ENCODE assay signal across 22 cellular contexts in the genomic region with DNA sequence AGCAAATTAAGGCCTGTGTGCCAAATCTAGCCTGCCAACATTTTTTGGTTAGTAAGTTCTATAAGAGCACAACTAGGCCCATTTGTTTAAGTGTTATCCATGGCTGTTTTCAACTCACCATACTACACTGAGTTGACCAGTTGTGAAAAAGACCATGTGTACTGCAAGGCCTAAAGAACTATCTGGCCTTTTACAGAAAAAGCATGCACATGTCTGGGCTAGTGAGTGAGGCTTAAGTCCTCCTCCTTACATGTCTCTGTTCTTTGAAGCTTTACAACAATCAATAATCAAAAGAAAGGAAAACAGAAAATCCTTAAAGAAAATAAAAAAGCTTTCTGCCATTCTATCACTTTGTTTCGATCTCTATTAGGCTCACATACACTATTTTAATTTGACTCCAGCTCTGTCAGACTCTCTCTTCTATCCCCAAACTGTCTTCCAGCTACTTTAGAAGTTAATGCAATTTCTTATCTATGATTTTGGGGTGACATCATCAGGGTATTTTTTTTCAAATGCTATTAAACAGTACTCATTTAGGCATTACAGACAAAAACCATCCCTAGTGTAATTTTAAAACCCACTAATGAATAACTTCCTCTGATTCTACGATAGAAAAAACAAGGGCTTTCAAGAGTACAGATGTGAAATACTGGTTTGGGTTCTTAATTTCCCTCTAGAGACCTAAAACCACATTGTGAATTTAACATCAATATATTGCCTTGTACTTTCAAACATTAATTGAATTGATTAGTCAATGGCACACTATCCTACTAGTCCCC.
DNase-seq lines count a peak whose midpoint lies in the region; ATAC-seq and TF ChIP-seq lines count a peak whose summit lies in the region.
"Had no signal": no experiment of that assay in that cellular context is flagged by ENCODE, and none has a peak within 500 bp of the region (broad histone marks: within the 10 kb centered on the region; RNA-seq: fewer than 3 reads in every experiment).

No MANE protein-coding gene starts in this region.

- no peaks in the 10 kb centered on the region for H3F3A ChIP-seq in SK-N-SH (replicated peaks; ENCODE audit: insufficient read depth)

- H3K9me3 ChIP-seq in A673 (ENCODE audit: low read depth, low read length, poor library complexity, severe bottlenecking) (peaks cover 11% of the 10 kb centered on the region), SK-N-SH (no peaks in the 10 kb centered on the region), right cardiac atrium (ENCODE audit: control insufficient read depth, low read length) (no peaks in the 10 kb centered on the region)
- H3K9me3 ChIP-seq: esophagus squamous epithelium had no signal

- no peak overlapping the region for H3K4me2 ChIP-seq in SK-N-SH

- no TSS peak for BruUV-seq in A673 (replicated peaks; lab: Mats Ljungman, UMichigan)

- no peak for TF ChIP-seq CTCF in A673 (conservative IDR thresholded peaks at IDR 0.05; ENCODE audit: low read depth, low read length)
- no peak for TF ChIP-seq CTCF in SK-N-SH (IDR thresholded peaks at IDR 0.05)

- no peak overlapping the region for H3K9ac ChIP-seq in SK-N-SH

- no peak overlapping the region for H3K27ac ChIP-seq in A673 (ENCODE audit: low read depth, low read length, poor library complexity, severe bottlenecking)
- H3K27ac ChIP-seq in SK-N-SH (ENCODE audit: low read depth in 2 of 2, low read length in 1 of 2): peak overlapping the region; percentile 28 to 89
- peak overlapping the region; percentile 42 for H3K27ac ChIP-seq in epithelial cell of prostate
- no peak overlapping the region for H3K27ac ChIP-seq in right cardiac atrium (ENCODE audit: low read length)
- H3K27ac ChIP-seq: coronary artery, esophagus squamous epithelium, HL-60, RWPE1 had no signal

- H3K4me1 ChIP-seq in A673 (ENCODE audit: insufficient read depth, low read length, poor library complexity, severe bottlenecking) (peaks cover 9% of the 10 kb centered on the region), SK-N-SH (ENCODE audit: control insufficient read depth in 1 of 2, insufficient read depth in 2 of 2, low read depth in 1 of 2, low read length in 1 of 2) (peaks cover 0 to 8% of the 10 kb centered on the region in 2 experiments; a peak in 3 of 4 replicates), right cardiac atrium (ENCODE audit: control insufficient read depth, insufficient read depth, low read length) (no peaks in the 10 kb centered on the region)

- no peaks in the 10 kb centered on the region for H4K20me1 ChIP-seq in SK-N-SH (ENCODE audit: insufficient read depth)

- POLR2A ChIA-PET in A673 (lab: Charles Lee; ENCODE audit: low non-redundant PET) (no interaction called here), SK-N-SH (lab: Yijun Ruan, JAX) (no interaction called here)

- 16% methylated on average over 2 of the region's 2 CpGs for WGBS in SK-N-SH (ENCODE audit: low lambda C conversion rate)
- 56% methylated on average over 2 of the region's 2 CpGs for WGBS in right cardiac atrium

- H3K9me2 ChIP-seq in SK-N-SH: no peaks in the 10 kb centered on the region

- no peak overlapping the region for H3K4me3 ChIP-seq in A673 (ENCODE audit: low read depth, low read length, poor library complexity, severe bottlenecking)
- H3K4me3 ChIP-seq in SK-N-SH (ENCODE audit: low read depth in 2 of 2, low read length in 1 of 2): no peak overlapping the region
- H3K4me3 ChIP-seq in right cardiac atrium (ENCODE audit: low read length): no peak overlapping the region
- H3K4me3 ChIP-seq: coronary artery, esophagus squamous epithelium had no signal

- CTCF ChIA-PET in A673 (lab: Charles Lee): no interaction called here
- CTCF ChIA-PET in SK-N-SH (lab: Yijun Ruan, JAX): interaction anchor here (1.7 kb wide), 1 partner anchor 38 kb away, joined by 5 read pairs; no protein-coding TSS in a partner anchor

- intact Hi-C loops in A673 (cut with micrococcal nuclease; ENCODE audit: unreplicated experiment): no loop called here
- intact Hi-C loops in right cardiac atrium (cut with DNase I): no loop called here

- TF ChIP-seq RAD21 in SK-N-SH (IDR thresholded peaks at IDR 0.05; ENCODE audit: low read length): 0 out of 2 replicates have a peak, but pooled peaks have one; percentile 6

- no peaks in the 10 kb centered on the region for H3K36me3 ChIP-seq in A673 (ENCODE audit: insufficient read depth, low read length, poor library complexity, severe bottlenecking)
- peaks cover 0 to 5% of the 10 kb centered on the region in 2 experiments for H3K36me3 ChIP-seq in SK-N-SH (replicated peaks in 1 of 2; ENCODE audit: control insufficient read depth in 1 of 2, insufficient read depth in 2 of 2, low read length in 1 of 2)
- H3K36me3 ChIP-seq: esophagus squamous epithelium had no signal

- peak in 1 of 2 experiments; percentile 68; a peak in 1 of 4 replicates for TF ChIP-seq EP300 in SK-N-SH (IDR thresholded peaks at IDR 0.05; ENCODE audit: borderline replicate concordance in 1 of 2, low read depth in 1 of 2, low read length in 1 of 2)

- H3K27me3 ChIP-seq in A673 (replicated peaks; ENCODE audit: insufficient read depth, low read depth, low read length, poor library complexity): no peaks in the 10 kb centered on the region
- H3K27me3 ChIP-seq in SK-N-SH (ENCODE audit: insufficient read depth): no peaks in the 10 kb centered on the region
- H3K27me3 ChIP-seq in right cardiac atrium (ENCODE audit: control insufficient read depth, insufficient read depth): no peaks in the 10 kb centered on the region
- H3K27me3 ChIP-seq: esophagus squamous epithelium had no signal

- no peaks in the 10 kb centered on the region for H3K79me2 ChIP-seq in SK-N-SH (ENCODE audit: insufficient read depth)

- DNase-seq in A673 (ENCODE audit: low spot score) (peak; percentile 26), SK-N-SH (peak; percentile 27), epithelial cell of prostate (ENCODE audit: low read depth, low spot score) (no peak), NCI-H2171 treated with DMSO at 0.1 percent for 48 hours (lab: John Stamatoyannopoulos, UW) (no peak), right cardiac atrium (no peak)
- DNase-seq: activated CD8-positive, alpha-beta memory T cell treated with anti-CD3 and anti-CD28 coated beads, Interleukin-2, amount 50 U/mL, for 4 hours; activated gamma-delta T cell; CD4-positive, alpha-beta T cell; DMS153; esophagus squamous epithelium; NCI-H1092 treated with DMSO at 0.1 percent for 48 hours; NCI-H2029; NCI-H774; posterior cingulate gyrus had no signal

- no peak overlapping the region for H2AFZ ChIP-seq in SK-N-SH (ENCODE audit: low read depth)

- ATAC-seq in GM18907 (IDR thresholded peaks at IDR 0.05; ENCODE audit: unreplicated experiment): peak; percentile 67
- no peak for ATAC-seq in GM18519 (IDR thresholded peaks at IDR 0.05; ENCODE audit: low FRiP score, unreplicated experiment)
- no peak for ATAC-seq in HG03342 (IDR thresholded peaks at IDR 0.05; ENCODE audit: unreplicated experiment)
- no peak for ATAC-seq in right cardiac atrium
- ATAC-seq: sciatic nerve, WTC11 had no signal

TF ChIP-seq in SK-N-SH, 30 proteins besides CTCF, POLR2A, EP300 and RAD21:
- peak; percentile 34; the same call in 1 of the 2 replicates for TF ChIP-seq TCF12 (IDR thresholded peaks at IDR 0.05)
- peak; percentile 30 for TF ChIP-seq CHD2 (IDR thresholded peaks at IDR 0.05; ENCODE audit: low read length, partially characterized antibody)
- TF ChIP-seq, protein P1, sequence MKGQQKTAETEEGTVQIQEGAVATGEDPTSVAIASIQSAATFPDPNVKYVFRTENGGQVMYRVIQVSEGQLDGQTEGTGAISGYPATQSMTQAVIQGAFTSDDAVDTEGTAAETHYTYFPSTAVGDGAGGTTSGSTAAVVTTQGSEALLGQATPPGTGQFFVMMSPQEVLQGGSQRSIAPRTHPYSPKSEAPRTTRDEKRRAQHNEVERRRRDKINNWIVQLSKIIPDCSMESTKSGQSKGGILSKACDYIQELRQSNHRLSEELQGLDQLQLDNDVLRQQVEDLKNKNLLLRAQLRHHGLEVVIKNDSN (IDR thresholded peaks at IDR 0.05; ENCODE audit: borderline replicate concordance, low read depth): no peak
- TF ChIP-seq MXI1 (IDR thresholded peaks at IDR 0.05; ENCODE audit: low read depth, low read length): peak; percentile 59; the same call in 1 of the 2 replicates
- TF ChIP-seq GATA2 (CRISPR knock-in tag; IDR thresholded peaks at IDR 0.05): peak; percentile 71
- TF ChIP-seq TAF1 (IDR thresholded peaks at IDR 0.05; ENCODE audit: borderline replicate concordance, low read depth, low read length): no peak
- TF ChIP-seq FOXJ3 (CRISPR knock-in tag; IDR thresholded peaks at IDR 0.05): no peak
- TF ChIP-seq, protein P2, sequence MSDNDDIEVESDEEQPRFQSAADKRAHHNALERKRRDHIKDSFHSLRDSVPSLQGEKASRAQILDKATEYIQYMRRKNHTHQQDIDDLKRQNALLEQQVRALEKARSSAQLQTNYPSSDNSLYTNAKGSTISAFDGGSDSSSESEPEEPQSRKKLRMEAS (IDR thresholded peaks at IDR 0.05; ENCODE audit: low read depth): peak; percentile 23; the same call in 1 of the 2 replicates
- TF ChIP-seq RCOR1 (IDR thresholded peaks at IDR 0.05; ENCODE audit: low read length): peak; percentile 19; the same call in 1 of the 2 replicates
- no peak for TF ChIP-seq NFIC (IDR thresholded peaks at IDR 0.05; ENCODE audit: borderline replicate concordance)

Comparison
In these comparisons a context has a peak if more than half of its experiments do, and no peak if none do; other contexts are left out.
1. DNase-seq: peak in A673 (single experiment) and SK-N-SH (single experiment); none in epithelial cell of prostate (single experiment), NCI-H2171 treated with DMSO at 0.1 percent for 48 hours (single experiment) and right cardiac atrium (0 of 3).
2. H3K27ac ChIP-seq: peak in SK-N-SH (2 of 2) and epithelial cell of prostate (single experiment); none in A673 (single experiment) and right cardiac atrium (single experiment).